ENCODE assay signal across 1 cellular context in the genomic region with DNA sequence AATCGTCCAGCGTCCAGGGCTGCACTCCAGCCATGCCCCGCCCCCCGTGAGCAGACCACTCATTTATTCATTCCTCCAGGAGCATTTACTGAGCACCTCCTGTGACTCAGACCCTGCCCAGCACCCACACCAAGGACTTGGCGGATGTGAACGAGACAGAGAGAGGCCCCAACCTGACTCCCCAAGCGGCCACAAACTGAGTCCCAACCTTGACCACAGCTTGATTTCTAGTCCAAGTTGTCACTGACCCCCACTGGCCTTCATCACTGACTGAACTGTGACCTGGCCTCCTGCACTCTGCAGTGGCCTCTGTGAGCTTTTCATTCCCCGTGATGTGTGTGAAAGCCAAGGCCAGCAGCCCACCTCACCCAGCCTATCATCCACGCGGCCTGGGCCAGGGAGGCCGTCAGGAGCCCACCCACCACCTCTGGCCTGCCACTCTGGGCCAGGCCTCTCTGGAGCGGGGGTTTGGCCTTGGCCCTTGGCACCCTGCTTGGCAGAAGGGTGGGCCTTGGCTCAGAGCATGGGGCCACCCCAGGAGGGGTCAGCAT.
TF ChIP-seq lines count a peak whose summit lies in the region.

No MANE protein-coding gene starts in this region.

TF ChIP-seq in K562, 482 proteins besides CTCF, POLR2A, EP300 and RAD21:
- no peak for TF ChIP-seq RBM15 (IDR thresholded peaks at IDR 0.05; ENCODE audit: insufficient read depth, low read length)
- TF ChIP-seq NFRKB (IDR thresholded peaks at IDR 0.05; ENCODE audit: low read depth): no peak
- peak; percentile 64 for TF ChIP-seq FOSL1 (tag; conservative IDR thresholded peaks at IDR 0.05)
- peak; percentile 60 for TF ChIP-seq ETV5 (CRISPR knock-in tag; IDR thresholded peaks at IDR 0.05; ENCODE audit: low read depth)
- peak; percentile 68 for TF ChIP-seq SMAD4 (CRISPR knock-in tag; conservative IDR thresholded peaks at IDR 0.05)
- no peak for TF ChIP-seq ZBTB7A (IDR thresholded peaks at IDR 0.05; ENCODE audit: borderline replicate concordance, control insufficient read depth, low read depth, low read length)
- TF ChIP-seq FUS (optimal IDR thresholded peaks at IDR 0.05; ENCODE audit: low read depth, low read length): no peak
